Comparison of ENCODE assay signal across 34 cellular contexts in genomic region chr1:37002898-37003297, GRCh38. TPM values are rescaled to one million over a fixed set of nuclear protein-coding genes. Genes with fewer than 3 reads are reported as not detected.
"Had no signal": no experiment of that assay in that cellular context is flagged by ENCODE, and none has a peak within 500 bp of the region (broad histone marks: within the 10 kb centered on the region; RNA-seq: fewer than 3 reads in every experiment).

No MANE protein-coding gene starts in this region.

- H3K27ac ChIP-seq: body of pancreas, breast epithelium, SJCRH30 had no signal

- DNase-seq: activated CD4-positive, alpha-beta T cell treated with anti-CD3 and anti-CD28 coated beads for 36 hours; activated CD4-positive, alpha-beta T cell treated with anti-CD3 and anti-CD28 coated beads, Interleukin-2, amount 10 ng/mL, durations not matched to agents 7 days and 5 days; activated CD4-positive, alpha-beta T cell treated with anti-CD3 and anti-CD28 coated beads, Interleukin-2, amount 50 U/mL, for 48 hours; activated CD8-positive, alpha-beta T cell treated with anti-CD3 and anti-CD28 coated beads, Interleukin-2, amount 10 ng/mL, durations not matched to agents 7 days and 5 days; activated gamma-delta T cell; activated naive CD4-positive, alpha-beta T cell treated with Interleukin-2 at 50 U/mL for 16 hours; activated naive CD8-positive, alpha-beta T cell treated with anti-CD3 and anti-CD28 coated beads, Interleukin-2, amount 10 ng/mL, durations not matched to agents 7 days and 5 days; activated T-cell treated with anti-CD3 and anti-CD28 coated beads, Interleukin-2, amount 50 U/mL, for 24 hours; amygdala; body of pancreas; cerebellar nuclear complex; Karpas-422; MG63; NCI-H1048; NCI-H1105 treated with DMSO at 0.1 percent for 48 hours; NCI-H1436; NCI-H1694; NCI-H2029; NCI-H2107; NCI-H2171; NCI-H510A; NCI-H526; NCI-H748 treated with DMSO at 0.1 percent for 48 hours; NK-92 treated with Interleukin-12 subunit alpha and Interleukin-12 subunit beta, amount 100 ng/mL, for 24 hours; OCI-M1; SHP77; SJCRH30; SK-N-SH had no signal

- H3K4me1 ChIP-seq: body of pancreas, breast epithelium, SJCRH30 had no signal

- H3K4me3 ChIP-seq: body of pancreas, breast epithelium, MG63, SJCRH30 had no signal

- H3K9me3 ChIP-seq: body of pancreas, breast epithelium, MG63, SJCRH30, SK-N-SH had no signal

- H3K27me3 ChIP-seq: body of pancreas, breast epithelium, MG63 had no signal

- ATAC-seq: activated CD4-positive, alpha-beta T cell treated with anti-CD3 and anti-CD28 coated beads for 36 hours; activated CD8-positive, alpha-beta T cell treated with anti-CD3 and anti-CD28 coated beads, Interleukin-2, amount 10 ng/mL, durations not matched to agents 7 days and 5 days; body of pancreas; Panc1 had no signal

- H3K4me2 ChIP-seq: SK-N-SH had no signal

- H3K9ac ChIP-seq: SK-N-SH had no signal

- FAIRE-seq: astrocyte, TTC549 had no signal

- H3K36me3 ChIP-seq: breast epithelium, MG63, SJCRH30 had no signal

RNA-seq across cellular contexts. Expression of gene GRIK3, which starts 31.4 kb away (rescaled TPM):
- total RNA-seq: activated CD4-positive, alpha-beta T cell treated with anti-CD3 and anti-CD28 coated beads for 36 hours; activated CD4-positive, alpha-beta T cell treated with anti-CD3 and anti-CD28 coated beads, Interleukin-2, amount 10 ng/mL, durations not matched to agents 7 days and 5 days; activated CD8-positive, alpha-beta T cell treated with anti-CD3 and anti-CD28 coated beads, Interleukin-2, amount 10 ng/mL, durations not matched to agents 7 days and 5 days; activated naive CD8-positive, alpha-beta T cell treated with anti-CD3 and anti-CD28 coated beads, Interleukin-2, amount 10 ng/mL, durations not matched to agents 7 days and 5 days; activated T-helper 2 cell treated with anti-CD3 and anti-CD28 coated beads, Interferon-gamma antibody, Interleukin-2, Interleukin-4, amounts not matched to agents 10 μg/mL and 5 μg/mL and 100 μg/mL, durations not matched to agents 14 hours and 24 hours and 36 hours; RPMI7951; SJCRH30 had no signal
- polyA plus RNA-seq: SK-N-SH had no signal
